8 cellular contexts compared by ENCODE assay signal in the genomic region with DNA sequence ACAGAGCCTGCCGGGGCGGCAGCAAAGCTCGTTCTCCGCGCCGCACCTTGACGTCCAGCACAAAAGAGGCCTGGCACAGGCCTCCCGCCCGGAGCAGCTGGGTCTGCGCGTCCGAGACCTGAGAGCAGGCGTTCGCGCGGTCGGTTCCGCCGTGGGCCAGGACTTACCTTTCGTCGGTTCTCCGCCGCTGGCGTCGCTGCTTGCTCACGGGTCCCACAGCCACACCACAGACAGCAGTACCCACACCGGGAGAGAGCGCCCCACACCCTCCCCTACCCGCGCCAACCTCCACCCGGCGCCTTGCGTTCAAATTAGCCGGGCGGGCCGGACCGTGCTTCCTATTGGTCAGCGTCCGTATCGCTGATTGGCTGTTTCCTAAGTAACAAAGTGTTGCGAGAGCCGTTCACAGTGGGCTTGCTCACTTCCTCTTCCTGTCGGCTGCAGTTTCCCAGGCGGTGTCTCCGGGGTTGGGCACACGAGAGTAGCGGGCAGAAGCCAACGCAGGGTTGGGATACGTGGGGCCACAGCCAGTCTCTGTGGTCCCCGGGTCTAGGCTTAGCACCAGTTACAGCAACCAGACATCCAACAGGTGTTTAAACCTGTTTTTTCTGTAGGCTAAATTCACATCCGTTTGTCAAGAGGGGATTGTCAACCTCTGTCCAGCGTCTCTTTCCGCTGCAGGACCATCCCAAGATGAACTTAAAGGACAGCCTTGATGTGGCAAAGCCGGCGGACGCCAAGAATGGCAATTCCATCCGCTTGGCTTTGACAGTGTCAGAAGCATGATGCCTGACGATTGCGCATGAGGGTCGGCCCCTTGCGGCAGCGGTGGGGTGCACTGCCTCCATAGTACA. TPM values are rescaled to one million over a fixed set of nuclear protein-coding genes. Genes with fewer than 3 reads are reported as not detected.
DNase-seq lines count a peak whose midpoint lies in the region; ATAC-seq, FAIRE-seq and TF ChIP-seq lines count a peak whose summit lies in the region.

A gene (minus strand): TSS at position 313 of the 854 bp plus-strand sequence. CDS start 11,429 bp downstream, outside the sequence.

- H2AFZ ChIP-seq in hepatocyte = peak within 1 kb of the TSS; percentile 54

- no peaks in the 10 kb centered on the region for H3K36me3 ChIP-seq in hepatocyte (replicated peaks; ENCODE audit: insufficient read depth, low read depth)

- peak; percentile 91 for FAIRE-seq in GM18507 (lab: Jason Lieb, UNC)

- whole genome bisulfite sequencing in hepatocyte (ENCODE audit: low lambda C conversion rate, missing lambda C conversion rate) = 6% methylated on average over 57 of the region's 62 CpGs

- H3K9me3 ChIP-seq in hepatocyte (ENCODE audit: low read depth) = no peaks in the 10 kb centered on the region

- H3K79me2 ChIP-seq in hepatocyte = peaks cover 44% of the 10 kb centered on the region

- peak within 1 kb of the TSS; percentile 91 for H3K4me2 ChIP-seq in hepatocyte

- DNase-seq in GM18507 (ENCODE audit: extremely low spot score, insufficient read length, low read depth) (peak; percentile 94), NCI-H2081 (lab: John Stamatoyannopoulos, UW) (peak; percentile 98 to 99), T-helper 9 cell (peak; percentile 78), astrocyte of the cerebellum (ENCODE audit: low read depth) (peak; percentile 85), hepatocyte (ENCODE audit: low spot score) (peak; percentile 94), retina (peak; percentile 93), cortex of kidney (lab: John Stamatoyannopoulos, UW) (no peak)

- H4K20me1 ChIP-seq in hepatocyte (ENCODE audit: insufficient read depth, poor library complexity, severe bottlenecking) = no peaks in the 10 kb centered on the region

- H3K4me3 ChIP-seq in astrocyte of the cerebellum (ENCODE audit: low read depth, low read length) (peak within 1 kb of the TSS; percentile 88), hepatocyte (peak within 1 kb of the TSS; percentile 62)

- peak within 1 kb of the TSS; percentile 2 for H3K27ac ChIP-seq in hepatocyte

- TF ChIP-seq CTCF in astrocyte of the cerebellum (IDR thresholded peaks at IDR 0.05; ENCODE audit: low read depth, low read length, missing control alignments) (no peak), hepatocyte (IDR thresholded peaks at IDR 0.05; ENCODE audit: poor library complexity) (no peak)

- peaks cover 3% of the 10 kb centered on the region for H3K4me1 ChIP-seq in hepatocyte (ENCODE audit: insufficient read depth)

- H3K9me2 ChIP-seq in hepatocyte (replicated peaks; ENCODE audit: insufficient read depth) = no peaks in the 10 kb centered on the region

- in situ Hi-C loops in astrocyte of the cerebellum (cut with HindIII; ENCODE audit: low sequenced_read_pairs) = no loop called here

- peak; percentile 89 for ATAC-seq in HG02973 (IDR thresholded peaks at IDR 0.05; ENCODE audit: unreplicated experiment)

- no peaks in the 10 kb centered on the region for H3K27me3 ChIP-seq in hepatocyte

RNA-seq across cellular contexts. Expression of the gene that starts here (rescaled TPM):
- 1.8 and 2.1 TPM in 2 replicates for total RNA-seq in hepatocyte
- 4.3 and 5.0 TPM in 2 replicates for polyA plus RNA-seq in hepatocyte
